ENCODE assay signal across 1 cellular context in genomic region chr10:77710759-77711682, GRCh38.
A peak's percentile ranks its signal among the peaks of the same experiment; 100 is the strongest.
TF ChIP-seq lines count a peak whose summit lies in the region.

No MANE protein-coding gene starts in this region.

TF ChIP-seq in K562, 482 proteins besides CTCF, POLR2A, EP300 and RAD21 (continued from another document and continues in another):
- TF ChIP-seq E2F6 (IDR thresholded peaks at IDR 0.05; ENCODE audit: borderline replicate concordance in 1 of 2, extremely low read depth in 1 of 2, insufficient read depth in 1 of 2, insufficient read length in 1 of 2, low read depth in 1 of 2, low read length in 1 of 2, poor library complexity in 1 of 2, severe bottlenecking in 1 of 2): peak in 1 of 2 experiments; percentile 54
- no peak for TF ChIP-seq HDAC8 (tag; IDR thresholded peaks at IDR 0.05)
- no peak for TF ChIP-seq ZNF511 (CRISPR knock-in tag; IDR thresholded peaks at IDR 0.05)
- TF ChIP-seq SRF (CRISPR knock-in tag; IDR thresholded peaks at IDR 0.05): no peak
- TF ChIP-seq TEAD4 (IDR thresholded peaks at IDR 0.05; ENCODE audit: low read length): no peak
- no peak for TF ChIP-seq TEAD4 (CRISPR knock-in tag; IDR thresholded peaks at IDR 0.05; ENCODE audit: borderline replicate concordance)
- TF ChIP-seq, protein P1, sequence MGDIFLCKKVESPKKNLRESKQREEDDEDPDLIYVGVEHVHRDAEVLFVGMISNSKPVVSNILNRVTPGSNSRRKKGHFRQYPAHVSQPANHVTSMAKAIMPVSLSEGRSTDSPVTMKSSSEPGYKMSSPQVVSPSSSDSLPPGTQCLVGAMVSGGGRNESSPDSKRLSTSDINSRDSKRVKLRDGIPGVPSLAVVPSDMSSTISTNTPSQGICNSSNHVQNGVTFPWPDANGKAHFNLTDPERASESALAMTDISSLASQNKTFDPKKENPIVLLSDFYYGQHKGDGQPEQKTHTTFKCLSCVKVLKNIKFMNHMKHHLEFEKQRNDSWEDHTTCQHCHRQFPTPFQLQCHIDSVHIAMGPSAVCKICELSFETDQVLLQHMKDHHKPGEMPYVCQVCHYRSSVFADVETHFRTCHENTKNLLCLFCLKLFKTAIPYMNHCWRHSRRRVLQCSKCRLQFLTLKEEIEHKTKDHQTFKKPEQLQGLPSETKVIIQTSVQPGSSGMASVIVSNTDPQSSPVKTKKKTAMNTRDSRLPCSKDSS (IDR thresholded peaks at IDR 0.05; ENCODE audit: low read depth, partially characterized antibody): no peak
- TF ChIP-seq BMI1 (IDR thresholded peaks at IDR 0.05; ENCODE audit: low read length): no peak
- peak; percentile 56 for TF ChIP-seq MYC (IDR thresholded peaks at IDR 0.05; ENCODE audit: low read depth, low read length)
- TF ChIP-seq MYC (CRISPR knock-in tag; IDR thresholded peaks at IDR 0.05; ENCODE audit: borderline replicate concordance, low read depth): no peak
- peak; percentile 52 for TF ChIP-seq CTCFL (IDR thresholded peaks at IDR 0.05; ENCODE audit: borderline replicate concordance, insufficient read depth, low read depth, low read length, poor library complexity, severe bottlenecking)
- TF ChIP-seq SAFB (IDR thresholded peaks at IDR 0.05; ENCODE audit: borderline replicate concordance, low read depth, low read length): peak; percentile 51; the same call in 1 of the 2 replicates
- TF ChIP-seq CSDE1 (IDR thresholded peaks at IDR 0.05): no peak
- no peak for TF ChIP-seq HDAC3 (IDR thresholded peaks at IDR 0.05; ENCODE audit: borderline replicate concordance, partially characterized antibody)
- no peak for TF ChIP-seq PTBP1 (IDR thresholded peaks at IDR 0.05; ENCODE audit: low read depth, low read length)
- no peak for TF ChIP-seq SNAPC5 (CRISPR knock-in tag; IDR thresholded peaks at IDR 0.05)
- no peak for TF ChIP-seq RBM39 (optimal IDR thresholded peaks at IDR 0.05; ENCODE audit: low read depth, low read length)
- no peak for TF ChIP-seq C11orf30 (IDR thresholded peaks at IDR 0.05; ENCODE audit: low read depth)
- TF ChIP-seq, protein P2, sequence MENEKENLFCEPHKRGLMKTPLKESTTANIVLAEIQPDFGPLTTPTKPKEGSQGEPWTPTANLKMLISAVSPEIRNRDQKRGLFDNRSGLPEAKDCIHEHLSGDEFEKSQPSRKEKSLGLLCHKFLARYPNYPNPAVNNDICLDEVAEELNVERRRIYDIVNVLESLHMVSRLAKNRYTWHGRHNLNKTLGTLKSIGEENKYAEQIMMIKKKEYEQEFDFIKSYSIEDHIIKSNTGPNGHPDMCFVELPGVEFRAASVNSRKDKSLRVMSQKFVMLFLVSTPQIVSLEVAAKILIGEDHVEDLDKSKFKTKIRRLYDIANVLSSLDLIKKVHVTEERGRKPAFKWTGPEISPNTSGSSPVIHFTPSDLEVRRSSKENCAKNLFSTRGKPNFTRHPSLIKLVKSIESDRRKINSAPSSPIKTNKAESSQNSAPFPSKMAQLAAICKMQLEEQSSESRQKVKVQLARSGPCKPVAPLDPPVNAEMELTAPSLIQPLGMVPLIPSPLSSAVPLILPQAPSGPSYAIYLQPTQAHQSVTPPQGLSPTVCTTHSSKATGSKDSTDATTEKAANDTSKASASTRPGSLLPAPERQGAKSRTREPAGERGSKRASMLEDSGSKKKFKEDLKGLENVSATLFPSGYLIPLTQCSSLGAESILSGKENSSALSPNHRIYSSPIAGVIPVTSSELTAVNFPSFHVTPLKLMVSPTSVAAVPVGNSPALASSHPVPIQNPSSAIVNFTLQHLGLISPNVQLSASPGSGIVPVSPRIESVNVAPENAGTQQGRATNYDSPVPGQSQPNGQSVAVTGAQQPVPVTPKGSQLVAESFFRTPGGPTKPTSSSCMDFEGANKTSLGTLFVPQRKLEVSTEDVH (IDR thresholded peaks at IDR 0.05; ENCODE audit: low read depth, partially characterized antibody): no peak
- no peak for TF ChIP-seq ZNF354B (CRISPR knock-in tag; IDR thresholded peaks at IDR 0.05)
- no peak for TF ChIP-seq ZNF174 (CRISPR knock-in tag; IDR thresholded peaks at IDR 0.05)
- TF ChIP-seq HNRNPH1 (optimal IDR thresholded peaks at IDR 0.05; ENCODE audit: low read depth, low read length): no peak
- TF ChIP-seq, protein P3, sequence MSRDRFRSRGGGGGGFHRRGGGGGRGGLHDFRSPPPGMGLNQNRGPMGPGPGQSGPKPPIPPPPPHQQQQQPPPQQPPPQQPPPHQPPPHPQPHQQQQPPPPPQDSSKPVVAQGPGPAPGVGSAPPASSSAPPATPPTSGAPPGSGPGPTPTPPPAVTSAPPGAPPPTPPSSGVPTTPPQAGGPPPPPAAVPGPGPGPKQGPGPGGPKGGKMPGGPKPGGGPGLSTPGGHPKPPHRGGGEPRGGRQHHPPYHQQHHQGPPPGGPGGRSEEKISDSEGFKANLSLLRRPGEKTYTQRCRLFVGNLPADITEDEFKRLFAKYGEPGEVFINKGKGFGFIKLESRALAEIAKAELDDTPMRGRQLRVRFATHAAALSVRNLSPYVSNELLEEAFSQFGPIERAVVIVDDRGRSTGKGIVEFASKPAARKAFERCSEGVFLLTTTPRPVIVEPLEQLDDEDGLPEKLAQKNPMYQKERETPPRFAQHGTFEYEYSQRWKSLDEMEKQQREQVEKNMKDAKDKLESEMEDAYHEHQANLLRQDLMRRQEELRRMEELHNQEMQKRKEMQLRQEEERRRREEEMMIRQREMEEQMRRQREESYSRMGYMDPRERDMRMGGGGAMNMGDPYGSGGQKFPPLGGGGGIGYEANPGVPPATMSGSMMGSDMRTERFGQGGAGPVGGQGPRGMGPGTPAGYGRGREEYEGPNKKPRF (IDR thresholded peaks at IDR 0.05; ENCODE audit: low read depth, low read length): no peak
- TF ChIP-seq PHF21A (IDR thresholded peaks at IDR 0.05; ENCODE audit: borderline replicate concordance, low read depth): no peak
- TF ChIP-seq, protein P4, sequence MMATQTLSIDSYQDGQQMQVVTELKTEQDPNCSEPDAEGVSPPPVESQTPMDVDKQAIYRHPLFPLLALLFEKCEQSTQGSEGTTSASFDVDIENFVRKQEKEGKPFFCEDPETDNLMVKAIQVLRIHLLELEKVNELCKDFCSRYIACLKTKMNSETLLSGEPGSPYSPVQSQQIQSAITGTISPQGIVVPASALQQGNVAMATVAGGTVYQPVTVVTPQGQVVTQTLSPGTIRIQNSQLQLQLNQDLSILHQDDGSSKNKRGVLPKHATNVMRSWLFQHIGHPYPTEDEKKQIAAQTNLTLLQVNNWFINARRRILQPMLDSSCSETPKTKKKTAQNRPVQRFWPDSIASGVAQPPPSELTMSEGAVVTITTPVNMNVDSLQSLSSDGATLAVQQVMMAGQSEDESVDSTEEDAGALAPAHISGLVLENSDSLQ (IDR thresholded peaks at IDR 0.05): no peak
- no peak for TF ChIP-seq ZNF785 (CRISPR knock-in tag; IDR thresholded peaks at IDR 0.05)
- TF ChIP-seq NFRKB (IDR thresholded peaks at IDR 0.05; ENCODE audit: low read depth): no peak
- no peak for TF ChIP-seq ZNF583 (CRISPR knock-in tag; IDR thresholded peaks at IDR 0.05)
- peak; percentile 42 for TF ChIP-seq FIP1L1 (IDR thresholded peaks at IDR 0.05; ENCODE audit: low read depth, low read length, poor library complexity, severe bottlenecking)
- no peak for TF ChIP-seq PTRF (tag; IDR thresholded peaks at IDR 0.05)
- no peak for TF ChIP-seq DNMT1 (IDR thresholded peaks at IDR 0.05)
- 0 out of 2 replicates have a peak, but pooled peaks have one; percentile 36 for TF ChIP-seq NR2C2 (CRISPR knock-in tag; IDR thresholded peaks at IDR 0.05)
- no peak for TF ChIP-seq NR2C2 (tag; IDR thresholded peaks at IDR 0.05)
- TF ChIP-seq, protein P5, sequence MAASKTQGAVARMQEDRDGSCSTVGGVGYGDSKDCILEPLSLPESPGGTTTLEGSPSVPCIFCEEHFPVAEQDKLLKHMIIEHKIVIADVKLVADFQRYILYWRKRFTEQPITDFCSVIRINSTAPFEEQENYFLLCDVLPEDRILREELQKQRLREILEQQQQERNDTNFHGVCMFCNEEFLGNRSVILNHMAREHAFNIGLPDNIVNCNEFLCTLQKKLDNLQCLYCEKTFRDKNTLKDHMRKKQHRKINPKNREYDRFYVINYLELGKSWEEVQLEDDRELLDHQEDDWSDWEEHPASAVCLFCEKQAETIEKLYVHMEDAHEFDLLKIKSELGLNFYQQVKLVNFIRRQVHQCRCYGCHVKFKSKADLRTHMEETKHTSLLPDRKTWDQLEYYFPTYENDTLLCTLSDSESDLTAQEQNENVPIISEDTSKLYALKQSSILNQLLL (CRISPR knock-in tag; IDR thresholded peaks at IDR 0.05; ENCODE audit: borderline replicate concordance): no peak
- TF ChIP-seq ZNF121 (CRISPR knock-in tag; conservative IDR thresholded peaks at IDR 0.05): no peak
- no peak for TF ChIP-seq PPARD (CRISPR knock-in tag; IDR thresholded peaks at IDR 0.05)
- TF ChIP-seq SMARCC2 (IDR thresholded peaks at IDR 0.05; ENCODE audit: low read depth): no peak
- TF ChIP-seq, protein P6, sequence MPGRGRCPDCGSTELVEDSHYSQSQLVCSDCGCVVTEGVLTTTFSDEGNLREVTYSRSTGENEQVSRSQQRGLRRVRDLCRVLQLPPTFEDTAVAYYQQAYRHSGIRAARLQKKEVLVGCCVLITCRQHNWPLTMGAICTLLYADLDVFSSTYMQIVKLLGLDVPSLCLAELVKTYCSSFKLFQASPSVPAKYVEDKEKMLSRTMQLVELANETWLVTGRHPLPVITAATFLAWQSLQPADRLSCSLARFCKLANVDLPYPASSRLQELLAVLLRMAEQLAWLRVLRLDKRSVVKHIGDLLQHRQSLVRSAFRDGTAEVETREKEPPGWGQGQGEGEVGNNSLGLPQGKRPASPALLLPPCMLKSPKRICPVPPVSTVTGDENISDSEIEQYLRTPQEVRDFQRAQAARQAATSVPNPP (IDR thresholded peaks at IDR 0.05; ENCODE audit: borderline replicate concordance, insufficient read depth, insufficient read length): no peak
- TF ChIP-seq CREM (IDR thresholded peaks at IDR 0.05; ENCODE audit: low read depth): peak; percentile 87
- TF ChIP-seq MTF1 (CRISPR knock-in tag; IDR thresholded peaks at IDR 0.05; ENCODE audit: borderline replicate concordance): no peak
- no peak for TF ChIP-seq CBX2 (IDR thresholded peaks at IDR 0.05; ENCODE audit: insufficient read depth, low read length, poor library complexity, severe bottlenecking)
- TF ChIP-seq XRCC4 (IDR thresholded peaks at IDR 0.05; ENCODE audit: extremely low read depth, insufficient read depth, insufficient read length): no peak
- TF ChIP-seq ARID2 (IDR thresholded peaks at IDR 0.05): no peak
- no peak for TF ChIP-seq E2F3 (CRISPR knock-in tag; IDR thresholded peaks at IDR 0.05)
- TF ChIP-seq ESRRA (IDR thresholded peaks at IDR 0.05; ENCODE audit: borderline replicate concordance, low read depth): no peak
- no peak for TF ChIP-seq ZNF79 (CRISPR knock-in tag; IDR thresholded peaks at IDR 0.05; ENCODE audit: low read depth)
- peak; percentile 76; the same call in 1 of the 2 replicates for TF ChIP-seq XRCC5 (IDR thresholded peaks at IDR 0.05; ENCODE audit: low read depth, low read length)
